Comparison of ENCODE assay signal across 20 cellular contexts in genomic region chr4:1802151-1802715, GRCh38. TPM values are rescaled to one million over a fixed set of nuclear protein-coding genes. Genes with fewer than 3 reads are reported as not detected.
A peak's percentile ranks its signal among the peaks of the same experiment; 100 is the strongest.
DNase-seq lines count a peak whose midpoint lies in the region; ATAC-seq, FAIRE-seq and TF ChIP-seq lines count a peak whose summit lies in the region.
"Had no signal": no experiment of that assay in that cellular context is flagged by ENCODE, and none has a peak within 500 bp of the region (broad histone marks: within the 10 kb centered on the region; RNA-seq: fewer than 3 reads in every experiment).

No MANE protein-coding gene starts in this region.

- TF ChIP-seq CTCF in WTC11 (IDR thresholded peaks at IDR 0.05) (no peak), kidney (IDR thresholded peaks at IDR 0.05; ENCODE audit: borderline replicate concordance, extremely low read depth, insufficient read depth) (no peak), lower lobe of right lung (IDR thresholded peaks at IDR 0.05) (no peak)

- no peak for ATAC-seq in WTC11
- peak; percentile 8 for ATAC-seq in left lobe of liver
- ATAC-seq in lower lobe of right lung, result no peak
- ATAC-seq: left colon; naive thymus-derived CD4-positive, alpha-beta T cell had no signal

- H3K27ac ChIP-seq in kidney (ENCODE audit: low read depth in 2 of 2, low read length in 2 of 2), result no peak overlapping the region
- no peak overlapping the region for H3K27ac ChIP-seq in lower lobe of right lung
- H3K27ac ChIP-seq: hepatocyte, prostate gland, SJCRH30 had no signal

- H3K27me3 Mint-ChIP-seq in WTC11 (ENCODE audit: low read depth), result no peaks in the 10 kb centered on the region

- H3K9me3 Mint-ChIP-seq in WTC11, result no peaks in the 10 kb centered on the region
- H3K9me3 Mint-ChIP-seq: activated T-cell treated with anti-CD3 and anti-CD28 coated beads, Interleukin-2, amount 50 U/mL, for 24 hours; CD4-positive, alpha-beta T cell; central memory CD8-positive, alpha-beta T cell; naive thymus-derived CD4-positive, alpha-beta T cell had no signal

- H3K4me1 ChIP-seq in kidney (ENCODE audit: control insufficient read depth in 1 of 2, insufficient read depth in 1 of 2, low read depth in 1 of 2, low read length in 2 of 2) (peaks cover 0 to 7% of the 10 kb centered on the region in 2 donors), lower lobe of right lung (no peaks in the 10 kb centered on the region)
- H3K4me1 ChIP-seq: prostate gland, SJCRH30 had no signal

- CTCF ChIA-PET in WTC11 (lab: Charles Lee), result interaction anchor here (0.8 to 10.0 kb wide), 4 partner anchors 10 to 109 kb away, joined by 4 to 188 read pairs (median 5); no protein-coding TSS in a partner anchor

- H3K4me3 ChIP-seq in kidney (ENCODE audit: low read length in 2 of 2) (no peak overlapping the region), lower lobe of right lung (no peak overlapping the region)
- H3K4me3 ChIP-seq: hepatocyte, prostate gland, SJCRH30 had no signal

- no peak overlapping the region for H3K9ac ChIP-seq in kidney (ENCODE audit: low read length in 2 of 2)

- H3K36me3 ChIP-seq in kidney (ENCODE audit: control insufficient read depth in 1 of 2, insufficient read depth in 2 of 2, low read length in 2 of 2) (peaks cover 0 to 2% of the 10 kb centered on the region in 2 donors), lower lobe of right lung (peaks cover 11% of the 10 kb centered on the region)
- H3K36me3 ChIP-seq: prostate gland, SJCRH30 had no signal

- intact Hi-C loops in kidney (cut with DNase I) (no loop called here), lower lobe of right lung (cut with DNase I) (no loop called here)

- H3K4me3 Mint-ChIP-seq in WTC11, result no peak overlapping the region
- H3K4me3 Mint-ChIP-seq: activated T-cell treated with anti-CD3 and anti-CD28 coated beads, Interleukin-2, amount 50 U/mL, for 24 hours; CD4-positive, alpha-beta T cell; central memory CD8-positive, alpha-beta T cell; naive thymus-derived CD4-positive, alpha-beta T cell had no signal

- H3K27me3 ChIP-seq in lower lobe of right lung (ENCODE audit: low read depth), result peaks cover 8% of the 10 kb centered on the region
- H3K27me3 ChIP-seq: hepatocyte, SJCRH30 had no signal

- POLR2A ChIA-PET in WTC11 (lab: Charles Lee), result no interaction called here

- no peak overlapping the region for H3K27ac Mint-ChIP-seq in WTC11
- H3K27ac Mint-ChIP-seq: activated T-cell treated with anti-CD3 and anti-CD28 coated beads, Interleukin-2, amount 50 U/mL, for 24 hours; CD4-positive, alpha-beta T cell; naive thymus-derived CD4-positive, alpha-beta T cell had no signal

- no peaks in the 10 kb centered on the region for H3K36me3 Mint-ChIP-seq in WTC11
- H3K36me3 Mint-ChIP-seq: naive thymus-derived CD4-positive, alpha-beta T cell had no signal

- FAIRE-seq in kidney (lab: Jason Lieb, UNC), result no peak

- no peaks in the 10 kb centered on the region for H3K4me1 Mint-ChIP-seq in WTC11
- H3K4me1 Mint-ChIP-seq: central memory CD8-positive, alpha-beta T cell; naive thymus-derived CD4-positive, alpha-beta T cell had no signal

- peak; percentile 61 for DNase-seq in ELF-1 (ENCODE audit: low read depth, low spot score)
- DNase-seq in LHCN-M2 (ENCODE audit: low read depth), result peak; percentile 23
- DNase-seq in WTC11 (ENCODE audit: low spot score), result no peak
- no peak for DNase-seq in left lobe of liver (ENCODE audit: low spot score)
- DNase-seq in HT-29 (ENCODE audit: low spot score), result no peak
- no peak for DNase-seq in kidney
- DNase-seq in lower lobe of right lung, result no peak
- DNase-seq in activated CD4-positive, alpha-beta T cell treated with anti-CD3 and anti-CD28 coated beads for 1 hour, result no peak
- DNase-seq: activated CD4-positive, alpha-beta T cell treated with anti-CD3 and anti-CD28 coated beads, Interleukin-2, amount 50 U/mL, for 1 hour; activated T-cell treated with anti-CD3 and anti-CD28 coated beads, Interleukin-2, amount 50 U/mL, for 24 hours; CD4-positive, alpha-beta T cell; EL; naive thymus-derived CD4-positive, alpha-beta T cell; NCI-H2081 treated with DMSO at 0.1 percent for 48 hours; NCI-H774; SJCRH30 had no signal

- no peaks in the 10 kb centered on the region for H3K9me3 ChIP-seq in kidney (ENCODE audit: control insufficient read depth in 1 of 2, low read length in 2 of 2)
- H3K9me3 ChIP-seq in lower lobe of right lung, result no peaks in the 10 kb centered on the region
- H3K9me3 ChIP-seq: prostate gland, SJCRH30 had no signal

TF ChIP-seq in WTC11, 78 proteins besides CTCF, POLR2A, EP300 and RAD21:
- TF ChIP-seq ATF6 (CRISPR knock-in tag; IDR thresholded peaks at IDR 0.05) (no peak), EMX1 (CRISPR knock-in tag; IDR thresholded peaks at IDR 0.05) (no peak), GABPB1 (CRISPR knock-in tag; IDR thresholded peaks at IDR 0.05) (peak; percentile 14; the same call in 1 of the 2 replicates), ZNF263 (CRISPR knock-in tag; IDR thresholded peaks at IDR 0.05; ENCODE audit: low read depth) (no peak), IRF1 (CRISPR knock-in tag; IDR thresholded peaks at IDR 0.05) (no peak), JAZF1 (CRISPR knock-in tag; IDR thresholded peaks at IDR 0.05) (no peak)

RNA-seq across cellular contexts. Expression of gene FGFR3, which starts 9.1 kb away (rescaled TPM):
- total RNA-seq in LHCN-M2 (2014; rRNA removed) (0.17 and 0.26 TPM in 2 replicates), WTC11 (2021) (18.2 to 19.9 TPM (median 19.7 TPM) in 3 replicates), left lobe of liver (48.5 TPM), kidney (25.5 TPM), lower lobe of right lung (34.2 TPM)
- polyA plus RNA-seq in LHCN-M2 (2012), result 0.12 TPM
- total RNA-seq in HT-29 (2014; rRNA removed; shearing (Covaris generic)), result 73.4 and 77.0 TPM in 2 replicates
- polyA plus RNA-seq in kidney (ENCODE audit: insufficient read depth, low read depth, low replicate concordance), result 28.5 TPM
- polyA plus RNA-seq: naive thymus-derived CD4-positive, alpha-beta T cell had no signal

RNA-seq across cellular contexts. Expression of gene LETM1, which starts 53.7 kb away (rescaled TPM):
- total RNA-seq in LHCN-M2 (2014; rRNA removed), result 56.1 and 58.0 TPM in 2 replicates
- 19.1 TPM for polyA plus RNA-seq in LHCN-M2 (2012)
- 45.0 to 66.7 TPM (median 47.7 TPM) in 3 replicates for total RNA-seq in WTC11 (2021)
- total RNA-seq in left lobe of liver, result 28.1 TPM
- 95.8 and 106 TPM in 2 replicates for total RNA-seq in HT-29 (2014; rRNA removed; shearing (Covaris generic))
- 46.4 TPM for total RNA-seq in kidney
- 20.0 TPM for polyA plus RNA-seq in kidney (ENCODE audit: insufficient read depth, low read depth, low replicate concordance)
- total RNA-seq in lower lobe of right lung, result 33.6 TPM

Comparison
In these comparisons a context has a peak if more than half of its experiments do, and no peak if none do; other contexts are left out.
1. DNase-seq: peak in ELF-1 (single experiment) and LHCN-M2 (single experiment); none in WTC11 (single experiment), left lobe of liver (single experiment), HT-29 (single experiment), kidney (single experiment), lower lobe of right lung (single experiment) and activated CD4-positive, alpha-beta T cell treated with anti-CD3 and anti-CD28 coated beads for 1 hour (single experiment).
2. RNA of gene FGFR3, which starts 9.1 kb away (total RNA-seq): 73.4 to 77.0 TPM in HT-29, 48.5 TPM in left lobe of liver (single experiment), 34.2 TPM in lower lobe of right lung (single experiment), 25.5 TPM in kidney (single experiment) and 18.2 to 19.9 TPM in WTC11; 0.17 to 0.26 TPM in LHCN-M2; every median in the first group is over 10 times any median in the second.